ENCODE assay signal across 7 cellular contexts in the genomic region with DNA sequence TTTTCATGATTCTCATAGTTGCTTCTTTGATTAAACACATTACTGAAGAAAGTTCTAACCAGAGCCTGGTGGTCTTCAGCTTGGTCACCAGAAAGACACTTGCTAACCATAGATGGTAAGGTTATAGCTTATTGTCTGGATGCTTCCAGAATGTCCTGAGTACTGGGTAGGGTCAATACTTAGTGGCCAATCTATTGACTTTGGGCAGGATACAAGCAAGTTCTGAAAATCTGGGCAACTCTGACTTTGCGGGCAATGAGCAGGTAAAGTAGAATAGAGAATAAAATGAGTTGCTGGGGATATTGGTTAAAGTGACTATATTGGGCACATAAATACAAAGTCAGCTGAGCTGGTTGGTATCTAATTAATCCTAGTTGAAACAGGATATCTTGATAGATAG.
"Had no signal": no experiment of that assay in that cellular context is flagged by ENCODE, and none has a peak within 500 bp of the region (broad histone marks: within the 10 kb centered on the region; RNA-seq: fewer than 3 reads in every experiment).

No MANE protein-coding gene starts in this region.

- H3K4me2 ChIP-seq: KMS-11 had no signal

- ATAC-seq: K562 had no signal

- FAIRE-seq: HTR-8/SVneo, K562 had no signal

- H3K27ac ChIP-seq: HL-60, KMS-11 had no signal

- H3K9ac ChIP-seq: KMS-11 had no signal

- DNase-seq: IMR-90, KBM-7, KG1 had no signal

- H3K4me3 ChIP-seq: K562 had no signal
